ENCODE assay signal across 8 cellular contexts in genomic region chrX:20265221-20265725, GRCh38.
DNase-seq lines count a peak whose midpoint lies in the region; ATAC-seq lines count a peak whose summit lies in the region.

No MANE protein-coding gene starts in this region.

- H3K27me3 ChIP-seq in muscle layer of duodenum (ENCODE audit: low read depth, low read length) = no peaks in the 10 kb centered on the region

- ATAC-seq in HG02884 (IDR thresholded peaks at IDR 0.05; ENCODE audit: unreplicated experiment) = peak; percentile 34

- DNase-seq in NCI-H146 (lab: John Stamatoyannopoulos, UW) (peak; percentile 19), NCI-H146 treated with DMSO at 0.1 percent for 48 hours (lab: John Stamatoyannopoulos, UW; ENCODE audit: unreplicated experiment) (no peak), NCI-H510A treated with DMSO at 0.1 percent for 48 hours (lab: John Stamatoyannopoulos, UW) (peak; percentile 27), epithelial cell of prostate (ENCODE audit: low read depth, low spot score) (no peak)
- peak; percentile 45 for DNase-seq in activated CD8-positive, alpha-beta memory T cell treated with anti-CD3 and anti-CD28 coated beads, Interleukin-2, amount 50 U/mL, for 24 hours (ENCODE audit: extremely low read depth)
- DNase-seq in stimulated activated naive CD4-positive, alpha-beta T cell treated with Interleukin-2 at 50 U/mL for 16 hours (lab: John Stamatoyannopoulos, UW) = peak; percentile 73

- H3K27ac ChIP-seq in epithelial cell of prostate (peak overlapping the region; percentile 79), muscle layer of duodenum (ENCODE audit: low read length) (peak overlapping the region; percentile 94)

- H3K4me3 ChIP-seq in muscle layer of duodenum (ENCODE audit: low read depth in 1 of 2, low read length in 2 of 2) = peak overlapping the region; percentile 66 to 77

- peaks cover 6 to 8% of the 10 kb centered on the region in 2 donors for H3K4me1 ChIP-seq in muscle layer of duodenum (ENCODE audit: control insufficient read depth in 1 of 2, insufficient read depth in 2 of 2, low read length in 2 of 2)

- H3K36me3 ChIP-seq in muscle layer of duodenum (ENCODE audit: control insufficient read depth in 1 of 2, insufficient read depth in 2 of 2, low read length in 2 of 2) = no peaks in the 10 kb centered on the region

- H3K9me3 ChIP-seq in muscle layer of duodenum (ENCODE audit: control insufficient read depth in 1 of 2, low read length in 2 of 2) = no peaks in the 10 kb centered on the region

Comparison
In these comparisons a context has a peak if more than half of its experiments do, and no peak if none do; other contexts are left out.
1. DNase-seq: peak in NCI-H146 (single experiment), NCI-H510A treated with DMSO at 0.1 percent for 48 hours (single experiment), activated CD8-positive, alpha-beta memory T cell treated with anti-CD3 and anti-CD28 coated beads, Interleukin-2, amount 50 U/mL, for 24 hours (single experiment) and stimulated activated naive CD4-positive, alpha-beta T cell treated with Interleukin-2 at 50 U/mL for 16 hours (single experiment); none in NCI-H146 treated with DMSO at 0.1 percent for 48 hours (single experiment) and epithelial cell of prostate (single experiment).